In genomic region chrX:57900961-57901360, GRCh38 we compare ENCODE assay signal across 13 cellular contexts. TPM values are rescaled to one million over a fixed set of nuclear protein-coding genes. Genes with fewer than 3 reads are reported as not detected.
DNase-seq lines count a peak whose midpoint lies in the region; ATAC-seq and TF ChIP-seq lines count a peak whose summit lies in the region.
"Had no signal": no experiment of that assay in that cellular context is flagged by ENCODE, and none has a peak within 500 bp of the region (broad histone marks: within the 10 kb centered on the region; RNA-seq: fewer than 3 reads in every experiment).

No MANE protein-coding gene starts in this region.

- intact Hi-C loops in heart right ventricle (cut with DNase I) (loop anchor here in 2 of 10 donors (10.0 kb wide), 1 partner anchor 306 kb away; the partner anchor contains the start of gene ZXDB (in 2 of the 2)), sigmoid colon (cut with DNase I) (no loop called here)

- DNase-seq in EL (peak; percentile 41), astrocyte of the cerebellum (ENCODE audit: low read depth) (peak; percentile 15), heart right ventricle (peak in 1 of 2 donors; percentile 18), sigmoid colon (no peak), hypothalamus (lab: John Stamatoyannopoulos, UW) (no peak), HT-29 (ENCODE audit: low spot score) (no peak)
- DNase-seq in activated CD4-positive, alpha-beta T cell treated with anti-CD3 and anti-CD28 coated beads, Interleukin-2, amount 50 U/mL, for 4 hours: no peak
- DNase-seq: activated CD4-positive, alpha-beta T cell treated with anti-CD3 and anti-CD28 coated beads, Interleukin-2, amount 10 ng/mL, durations not matched to agents 7 days and 5 days; CD4-positive, alpha-beta memory T cell; KG1; NCI-H2081 treated with DMSO at 0.1 percent for 48 hours; nucleus accumbens had no signal

- no peak overlapping the region for H3K4me3 ChIP-seq in astrocyte of the cerebellum (ENCODE audit: low read depth, low read length)
- H3K4me3 ChIP-seq in heart right ventricle: peak overlapping the region in 5 of 10 donors; percentile 10 to 34 (median 27)
- no peak overlapping the region for H3K4me3 ChIP-seq in sigmoid colon

- H3K9me3 ChIP-seq in heart right ventricle (peaks cover 0 to 5% (median 0%) of the 10 kb centered on the region in 11 donors), sigmoid colon (no peaks in the 10 kb centered on the region)

- H3K4me1 ChIP-seq in heart right ventricle: peaks cover 0 to 65% (median 15%) of the 10 kb centered on the region in 9 donors
- peaks cover 0 to 41% (median 16%) of the 10 kb centered on the region in 4 donors for H3K4me1 ChIP-seq in sigmoid colon

- TF ChIP-seq POLR2A in sigmoid colon (IDR thresholded peaks at IDR 0.05): no peak

- in situ Hi-C loops in astrocyte of the cerebellum (cut with HindIII; ENCODE audit: low sequenced_read_pairs): no loop called here

- H3K36me3 ChIP-seq in heart right ventricle (no peaks in the 10 kb centered on the region), sigmoid colon (no peaks in the 10 kb centered on the region)

- no peak for TF ChIP-seq EP300 in sigmoid colon (IDR thresholded peaks at IDR 0.05)

- 1 to 5% methylated on average over 4 of the region's 4 CpGs for WGBS in heart right ventricle, 2 donors
- 58 to 65% methylated on average over 4 of the region's 4 CpGs for WGBS in sigmoid colon, 2 donors

- TF ChIP-seq CTCF in astrocyte of the cerebellum (IDR thresholded peaks at IDR 0.05; ENCODE audit: low read depth, low read length, missing control alignments) (no peak), heart right ventricle (IDR thresholded peaks at IDR 0.05) (no peak), sigmoid colon (IDR thresholded peaks at IDR 0.05) (no peak)

- H3K27ac ChIP-seq in heart right ventricle: peak overlapping the region; percentile 27 to 88 (median 53)
- H3K27ac ChIP-seq in sigmoid colon: peak overlapping the region; percentile 20 to 64 (median 51)

- H3K27me3 ChIP-seq in heart right ventricle: peaks cover 0 to 10% (median 0%) of the 10 kb centered on the region in 7 donors
- no peaks in the 10 kb centered on the region for H3K27me3 ChIP-seq in sigmoid colon

- peak in 7 of 8 donors; percentile 71 to 93 (median 87) for ATAC-seq in heart right ventricle
- ATAC-seq in HG03135 (IDR thresholded peaks at IDR 0.05; ENCODE audit: unreplicated experiment): no peak

RNA-seq across cellular contexts. Expression of gene ZXDA, which starts 9.3 kb away (rescaled TPM):
- total RNA-seq in heart right ventricle (1 to 10 TPM; 3.5 to 5.1 (median 4.4) TPM), sigmoid colon (1 to 10 TPM; 6.1 to 9.9 (median 7.8) TPM)
- polyA plus RNA-seq in heart right ventricle (under 1 TPM; 0.66 to 0.75 TPM), sigmoid colon (1 to 10 TPM in 1 of 3 donors, under 1 TPM in 2; 0.60 to 1.4 (median 0.69) TPM)
- 1.9 and 2.1 TPM in 2 replicates for total RNA-seq in HT-29 (2014; rRNA removed; shearing (Covaris generic))

Comparison
In these comparisons a context has a peak if more than half of its experiments do, and no peak if none do; other contexts are left out.
1. DNase-seq: peak in EL (single experiment) and astrocyte of the cerebellum (single experiment); none in sigmoid colon (single experiment), activated CD4-positive, alpha-beta T cell treated with anti-CD3 and anti-CD28 coated beads, Interleukin-2, amount 50 U/mL, for 4 hours (0 of 2), hypothalamus (0 of 51) and HT-29 (single experiment).